Comparison of ENCODE assay signal across 20 cellular contexts in the genomic region with DNA sequence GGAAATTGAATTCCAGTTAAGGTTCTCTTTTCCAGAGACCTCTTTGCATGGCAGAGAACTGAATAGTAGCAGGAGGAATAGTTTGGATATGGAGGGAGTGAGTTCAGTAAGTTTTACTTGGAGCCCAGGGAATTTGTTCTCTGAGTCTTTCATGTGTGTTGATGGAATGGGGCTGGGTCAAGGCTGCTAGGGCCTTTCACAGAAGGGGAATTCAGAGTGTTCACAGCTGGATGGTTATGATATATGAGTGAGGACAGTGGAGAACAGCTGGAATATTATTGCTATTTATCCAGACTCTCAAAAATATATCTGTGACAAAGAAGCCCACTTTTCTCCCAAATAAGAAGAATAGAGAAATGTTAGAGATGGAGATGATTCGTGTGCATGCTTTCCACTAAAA.
DNase-seq lines count a peak whose midpoint lies in the region; ATAC-seq and TF ChIP-seq lines count a peak whose summit lies in the region.
"Had no signal": no experiment of that assay in that cellular context is flagged by ENCODE, and none has a peak within 500 bp of the region (broad histone marks: within the 10 kb centered on the region; RNA-seq: fewer than 3 reads in every experiment).

No MANE protein-coding gene starts in this region.

- no peak overlapping the region for H3K4me2 ChIP-seq in neuronal stem cell (ENCODE audit: insufficient read depth, low read length, poor library complexity, severe bottlenecking)
- H3K4me2 ChIP-seq: A549; BLaER1 treated with 17β-estradiol and CSF1 and Interleukin-3, amounts not matched to agents 10 nM and 100 nM had no signal

- DNase-seq in Panc1 (ENCODE audit: low read depth, low spot score) (no peak), left kidney (ENCODE audit: low read depth, low spot score) (peak; percentile 66), neuronal stem cell (ENCODE audit: low spot score) (no peak), NCI-H1436 treated with DMSO at 0.1 percent for 48 hours (lab: John Stamatoyannopoulos, UW) (no peak), DMS153 treated with DMSO at 0.1 percent for 48 hours (lab: John Stamatoyannopoulos, UW; ENCODE audit: unreplicated experiment) (no peak), NCI-H2107 (lab: John Stamatoyannopoulos, UW) (no peak)
- DNase-seq: 8988T; ACHN; AML-193; BE2C; CD4-positive, alpha-beta T cell; CD8-positive, alpha-beta memory T cell; DMS 273 treated with DMSO at 0.1 percent for 48 hours; DMS53; DMS79 treated with DMSO at 0.1 percent for 48 hours; GOT3; HFFc6 had no signal

- H3K27me3 ChIP-seq in Panc1 (ENCODE audit: control insufficient read depth, insufficient read depth, low read length) (no peaks in the 10 kb centered on the region), neuronal stem cell (ENCODE audit: control insufficient read depth in 3 of 3, insufficient read depth in 3 of 3, low read depth in 1 of 3, low read length in 3 of 3) (no peaks in the 10 kb centered on the region)
- H3K27me3 ChIP-seq: BE2C; BLaER1 treated with 17β-estradiol and CSF1 and Interleukin-3, amounts not matched to agents 10 nM and 100 nM had no signal

- no CpG with 5 or more reads among the region's 1 CpG for WGBS in neuronal stem cell (ENCODE audit: extremely low coverage in 2 of 2, insufficient read length in 2 of 2, insufficient replicate concordance in 1 of 2), 2 donors

- no peak overlapping the region for H3K23ac ChIP-seq in neuronal stem cell (ENCODE audit: low read depth, low read length, poor library complexity)

- TF ChIP-seq CTCF in Panc1 (IDR thresholded peaks at IDR 0.05), result no peak

- no peak overlapping the region for H3K9ac ChIP-seq in neuronal stem cell (ENCODE audit: low read depth, low read length, poor library complexity)
- H3K9ac ChIP-seq: BLaER1 treated with 17β-estradiol and CSF1 and Interleukin-3, amounts not matched to agents 10 nM and 100 nM had no signal

- no peak for ATAC-seq in Panc1
- ATAC-seq: A549 had no signal

- no peak overlapping the region for H3K4ac ChIP-seq in neuronal stem cell (ENCODE audit: low read length)

- H2AFZ ChIP-seq in neuronal stem cell (ENCODE audit: low read length), result peak overlapping the region; percentile 9

- no peaks in the 10 kb centered on the region for H3K36me3 ChIP-seq in Panc1 (ENCODE audit: control insufficient read depth, insufficient read depth, low read length)
- no peaks in the 10 kb centered on the region for H3K36me3 ChIP-seq in neuronal stem cell (replicated peaks in 1 of 2; ENCODE audit: control insufficient read depth in 2 of 2, insufficient read depth in 2 of 2, low read length in 2 of 2)
- H3K36me3 ChIP-seq: BE2C; BLaER1 treated with 17β-estradiol and CSF1 and Interleukin-3, amounts not matched to agents 10 nM and 100 nM; HAP-1 had no signal

- no peak overlapping the region for H4K91ac ChIP-seq in neuronal stem cell (ENCODE audit: low read depth, low read length, poor library complexity)

- in situ Hi-C loops in Panc1 (cut with HindIII; ENCODE audit: low pct_unique_long_range_greater_than_20kb, low sequenced_read_pairs), result no loop called here

- POLR2A ChIA-PET in Panc1 (lab: Charles Lee), result interaction anchor here (0.6 kb wide), 1 partner anchor 40 kb away, joined by 3 read pairs; no protein-coding TSS in a partner anchor

- no peak overlapping the region for H2BK5ac ChIP-seq in neuronal stem cell (ENCODE audit: low read length)

- no peak overlapping the region for H3K4me3 ChIP-seq in Panc1 (ENCODE audit: low read depth in 2 of 2, low read length in 2 of 2)
- no peak overlapping the region for H3K4me3 ChIP-seq in neuronal stem cell (ENCODE audit: low read length in 2 of 2)
- H3K4me3 ChIP-seq: A549; BLaER1 treated with 17β-estradiol and CSF1 and Interleukin-3, amounts not matched to agents 10 nM and 100 nM; HAP-1 had no signal

- no peak overlapping the region for H3K14ac ChIP-seq in neuronal stem cell (ENCODE audit: low read length)

- H2BK15ac ChIP-seq in neuronal stem cell (ENCODE audit: low read length), result no peak overlapping the region

- H4K8ac ChIP-seq in neuronal stem cell (ENCODE audit: low read depth, low read length), result no peak overlapping the region

- no peak overlapping the region for H2BK12ac ChIP-seq in neuronal stem cell (ENCODE audit: low read length)

- H2BK120ac ChIP-seq in neuronal stem cell (ENCODE audit: low read depth, low read length), result no peak overlapping the region

- no peaks in the 10 kb centered on the region for H3K79me1 ChIP-seq in neuronal stem cell (ENCODE audit: low read depth, low read length)

- no TSS peak for BruUV-seq in Panc1 (replicated peaks; lab: Mats Ljungman, UMichigan)

- intact Hi-C loops in Panc1 (cut with micrococcal nuclease; ENCODE audit: unreplicated experiment), result no loop called here

- H3K4me1 ChIP-seq in Panc1 (ENCODE audit: control insufficient read depth, insufficient read depth, low read length) (peaks cover 14% of the 10 kb centered on the region; the same call in 1 of the 2 replicates), neuronal stem cell (ENCODE audit: control insufficient read depth in 2 of 2, insufficient read depth in 1 of 2, low read depth in 1 of 2, low read length in 2 of 2) (no peaks in the 10 kb centered on the region)
- H3K4me1 ChIP-seq: BE2C; BLaER1 treated with 17β-estradiol and CSF1 and Interleukin-3, amounts not matched to agents 10 nM and 100 nM; HAP-1 had no signal

- CTCF ChIA-PET in Panc1 (lab: Charles Lee), result no interaction called here

- H3K9me3 ChIP-seq in Panc1 (ENCODE audit: control insufficient read depth, insufficient read depth, low read depth, low read length) (no peaks in the 10 kb centered on the region), neuronal stem cell (replicated peaks in 1 of 2; ENCODE audit: control insufficient read depth in 2 of 2, insufficient read depth in 1 of 2, low read depth in 1 of 2, low read length in 2 of 2) (no peaks in the 10 kb centered on the region)
- H3K9me3 ChIP-seq: A549; BE2C; BLaER1 treated with 17β-estradiol and CSF1 and Interleukin-3, amounts not matched to agents 10 nM and 100 nM; HAP-1 had no signal

- H3K27ac ChIP-seq in Panc1 (ENCODE audit: low read length), result peak overlapping the region; percentile 90
- no peak overlapping the region for H3K27ac ChIP-seq in neuronal stem cell (replicated peaks; ENCODE audit: low read length)
- H3K27ac ChIP-seq: BLaER1 treated with 17β-estradiol and CSF1 and Interleukin-3, amounts not matched to agents 10 nM and 100 nM had no signal

- H2AK5ac ChIP-seq in neuronal stem cell (ENCODE audit: low read depth, low read length), result no peak overlapping the region

- no peak overlapping the region for H3K18ac ChIP-seq in neuronal stem cell (ENCODE audit: low read length)
